In genomic region chr5:129977810-129978209, GRCh38 we compare ENCODE assay signal across 19 cellular contexts.
A peak's percentile ranks its signal among the peaks of the same experiment; 100 is the strongest.
DNase-seq lines count a peak whose midpoint lies in the region; ATAC-seq lines count a peak whose summit lies in the region.
"Had no signal": no experiment of that assay in that cellular context is flagged by ENCODE, and none has a peak within 500 bp of the region (broad histone marks: within the 10 kb centered on the region; RNA-seq: fewer than 3 reads in every experiment).

No MANE protein-coding gene starts in this region.

- H3K18ac ChIP-seq in mesendoderm (ENCODE audit: low read length) = no peak overlapping the region

- DNase-seq in mesendoderm (no peak), DMS153 (lab: John Stamatoyannopoulos, UW) (no peak), midbrain (lab: John Stamatoyannopoulos, UW) (no peak)
- DNase-seq in activated T-cell treated with anti-CD3 and anti-CD28 coated beads, Interleukin-2, amount 50 U/mL, for 48 hours = no peak
- DNase-seq: activated CD4-positive, CD25-positive, alpha-beta regulatory T cell treated with anti-CD3 and anti-CD28 coated beads, Interleukin-2, amount 50 U/mL, for 72 hours; activated CD8-positive, alpha-beta memory T cell treated with anti-CD3 and anti-CD28 coated beads, Interleukin-2, amount 50 U/mL, for 48 hours; effector memory CD8-positive, alpha-beta T cell; left ventricle myocardium inferior; MG63; NCI-H2081 treated with DMSO at 0.1 percent for 48 hours; NCI-H774; stimulated activated naive CD8-positive, alpha-beta T cell treated with anti-CD3 and anti-CD28 coated beads, Interleukin-15, amount 100 ng/mL, for 72 hours; T-helper 17 cell had no signal

- H3K4me2 ChIP-seq in mesendoderm (ENCODE audit: low read length) = no peak overlapping the region

- no peak overlapping the region for H2BK5ac ChIP-seq in mesendoderm (ENCODE audit: low read length)

- no peak overlapping the region for H2BK120ac ChIP-seq in mesendoderm (ENCODE audit: low read depth, low read length)

- H2AK5ac ChIP-seq in mesendoderm (ENCODE audit: low read length) = no peak overlapping the region

- H3K27ac ChIP-seq in mesendoderm (ENCODE audit: low read depth, low read length) = no peak overlapping the region
- H3K27ac ChIP-seq: left ventricle myocardium inferior, parathyroid adenoma had no signal

- H3K23ac ChIP-seq in mesendoderm (ENCODE audit: low read length) = no peak overlapping the region

- no peaks in the 10 kb centered on the region for H3K79me2 ChIP-seq in mesendoderm (ENCODE audit: control insufficient read depth, insufficient read depth, low read length)
- H3K79me2 ChIP-seq: parathyroid adenoma had no signal

- H4K8ac ChIP-seq in mesendoderm (ENCODE audit: low read depth, low read length) = no peak overlapping the region

- H3K56ac ChIP-seq in mesendoderm (ENCODE audit: low read length) = no peak overlapping the region

- no peak overlapping the region for H3K9ac ChIP-seq in mesendoderm (ENCODE audit: low read length)
- H3K9ac ChIP-seq: parathyroid adenoma had no signal

- H3K79me1 ChIP-seq in mesendoderm (ENCODE audit: low read length) = no peaks in the 10 kb centered on the region

- no peaks in the 10 kb centered on the region for H3K27me3 ChIP-seq in mesendoderm (ENCODE audit: insufficient read depth, low read length, poor library complexity)
- H3K27me3 ChIP-seq: MG63 had no signal

- H2BK15ac ChIP-seq in mesendoderm (replicated peaks; ENCODE audit: low read depth) = no peak overlapping the region

- no peak overlapping the region for H3K4me3 ChIP-seq in mesendoderm (ENCODE audit: low read length)
- H3K4me3 ChIP-seq: left ventricle myocardium inferior, MG63 had no signal

- no peaks in the 10 kb centered on the region for H3K4me1 ChIP-seq in mesendoderm (ENCODE audit: control insufficient read depth, low read depth, low read length)
- H3K4me1 ChIP-seq: left ventricle myocardium inferior, parathyroid adenoma had no signal

- no peak overlapping the region for H3K4ac ChIP-seq in mesendoderm (ENCODE audit: low read depth, low read length)

- no peak overlapping the region for H4K5ac ChIP-seq in mesendoderm (ENCODE audit: low read length)

- ATAC-seq in GM18861 (IDR thresholded peaks at IDR 0.05; ENCODE audit: unreplicated experiment) (peak; percentile 87), GM21423 (IDR thresholded peaks at IDR 0.05; ENCODE audit: unreplicated experiment) (peak; percentile 92), HG02981 (IDR thresholded peaks at IDR 0.05; ENCODE audit: unreplicated experiment) (peak; percentile 96), HG03571 (IDR thresholded peaks at IDR 0.05; ENCODE audit: unreplicated experiment) (peak; percentile 97)
- ATAC-seq: activated naive CD4-positive, alpha-beta T cell treated with anti-CD3 and anti-CD28 coated beads, Interleukin-2, amount 50 U/mL, for 72 hours; effector memory CD8-positive, alpha-beta T cell; stimulated activated naive CD8-positive, alpha-beta T cell treated with anti-CD3 and anti-CD28 coated beads, Interleukin-15, amount 100 ng/mL, for 72 hours; T-helper 17 cell had no signal

- no peaks in the 10 kb centered on the region for H3K36me3 ChIP-seq in mesendoderm (ENCODE audit: control insufficient read depth, insufficient read depth, low read length)
- H3K36me3 ChIP-seq: left ventricle myocardium inferior, MG63 had no signal
